ENCODE assay signal across 8 cellular contexts in genomic region chr11:36288442-36289225, GRCh38. TPM values are rescaled to one million over a fixed set of nuclear protein-coding genes. Genes with fewer than 3 reads are reported as not detected.
DNase-seq lines count a peak whose midpoint lies in the region; ATAC-seq, FAIRE-seq and TF ChIP-seq lines count a peak whose summit lies in the region.

No MANE protein-coding gene starts in this region.

- H4K20me1 ChIP-seq in OCI-LY3 (ENCODE audit: insufficient read depth, low read length) (no peaks in the 10 kb centered on the region), neural progenitor cell (ENCODE audit: low read depth) (no peaks in the 10 kb centered on the region)

- ATAC-seq in GM21529 (IDR thresholded peaks at IDR 0.05; ENCODE audit: unreplicated experiment) (peak; percentile 11), GM19351 (IDR thresholded peaks at IDR 0.05; ENCODE audit: unreplicated experiment) (no peak)

- H2AFZ ChIP-seq in OCI-LY3 (ENCODE audit: low read depth, low read length), result peak overlapping the region; percentile 99
- peak overlapping the region; percentile 51 for H2AFZ ChIP-seq in neural progenitor cell (replicated peaks)

- DNase-seq in neural progenitor cell (ENCODE audit: low spot score), result no peak
- DNase-seq in HTR-8/SVneo (ENCODE audit: insufficient read length, low spot score), result no peak
- DNase-seq in SW480 (ENCODE audit: low spot score), result no peak
- DNase-seq in ecto neural progenitor cell (ENCODE audit: low spot score), result no peak

- H3K4me2 ChIP-seq in OCI-LY3 (ENCODE audit: low read length) (peak overlapping the region; percentile 89), neural progenitor cell (peak overlapping the region; percentile 80)

- peaks cover 20% of the 10 kb centered on the region for H3K4me1 Mint-ChIP-seq in neural progenitor cell

- H3K36me3 Mint-ChIP-seq in neural progenitor cell, result no peaks in the 10 kb centered on the region

- peak overlapping the region; percentile 54 for H3K9ac ChIP-seq in OCI-LY3 (ENCODE audit: low read length)
- H3K9ac ChIP-seq in endocrine pancreas (ENCODE audit: control insufficient read depth, insufficient read depth, low read length), result peak overlapping the region; percentile 43
- peak overlapping the region; percentile 33 for H3K9ac ChIP-seq in neural progenitor cell

- H3K27ac ChIP-seq in OCI-LY3 (ENCODE audit: low read length) (no peak overlapping the region), neural progenitor cell (no peak overlapping the region)

- H3K79me2 ChIP-seq in OCI-LY3 (ENCODE audit: low read length) (no peaks in the 10 kb centered on the region), neural progenitor cell (ENCODE audit: low read depth) (peaks cover 9% of the 10 kb centered on the region)

- H3K4me3 ChIP-seq in OCI-LY3 (ENCODE audit: low read length) (peak overlapping the region; percentile 92), endocrine pancreas (ENCODE audit: control insufficient read depth, insufficient read depth, low read length) (peak overlapping the region; percentile 92), neural progenitor cell (peak overlapping the region; percentile 79)

- H3K27me3 ChIP-seq in OCI-LY3 (ENCODE audit: low read depth, low read length) (no peaks in the 10 kb centered on the region), endocrine pancreas (ENCODE audit: control insufficient read depth, insufficient read depth, low read length) (no peaks in the 10 kb centered on the region), neural progenitor cell (peaks cover 20% of the 10 kb centered on the region)

- H3K36me3 ChIP-seq in OCI-LY3 (replicated peaks; ENCODE audit: low read depth, low read length) (no peaks in the 10 kb centered on the region), endocrine pancreas (ENCODE audit: control insufficient read depth, insufficient read depth, low read length) (no peaks in the 10 kb centered on the region), neural progenitor cell (no peaks in the 10 kb centered on the region)

- no peaks in the 10 kb centered on the region for H3K9me3 Mint-ChIP-seq in neural progenitor cell

- no peaks in the 10 kb centered on the region for H3K9me3 ChIP-seq in OCI-LY3 (ENCODE audit: insufficient read depth, low read length)
- H3K9me3 ChIP-seq in endocrine pancreas (ENCODE audit: control insufficient read depth, low read length), result no peaks in the 10 kb centered on the region
- H3K9me3 ChIP-seq in neural progenitor cell (ENCODE audit: low read depth), result no peaks in the 10 kb centered on the region

- no peak for FAIRE-seq in HTR-8/SVneo (lab: Jason Lieb, UNC)

- H3K4me1 ChIP-seq in OCI-LY3 (ENCODE audit: low read length), result peaks cover 20% of the 10 kb centered on the region
- no peaks in the 10 kb centered on the region for H3K4me1 ChIP-seq in endocrine pancreas (ENCODE audit: control insufficient read depth, insufficient read depth, low read length)
- H3K4me1 ChIP-seq in neural progenitor cell, result peaks cover 5% of the 10 kb centered on the region

- peaks cover 4% of the 10 kb centered on the region for H3K27me3 Mint-ChIP-seq in neural progenitor cell (ENCODE audit: insufficient read depth, low read depth)

- peak overlapping the region; percentile 79 for H3K27ac Mint-ChIP-seq in neural progenitor cell

- H3F3A ChIP-seq in neural progenitor cell (ENCODE audit: low read depth), result peaks cover 14% of the 10 kb centered on the region

- TF ChIP-seq CTCF in OCI-LY3 (IDR thresholded peaks at IDR 0.05; ENCODE audit: low read depth, low read length) (no peak), neural progenitor cell (IDR thresholded peaks at IDR 0.05) (no peak)

- peak overlapping the region; percentile 95 for H3K4me3 Mint-ChIP-seq in neural progenitor cell

RNA-seq across cellular contexts. Expression of gene COMMD9, which starts 0.6 kb away (rescaled TPM):
- 27.0 and 28.4 TPM in 2 replicates for total RNA-seq in neural progenitor cell (ENCODE audit: low replicate concordance)

RNA-seq across cellular contexts. Expression of gene PRR5L, which starts 7.5 kb away (rescaled TPM):
- 14.7 and 23.4 TPM in 2 replicates for total RNA-seq in neural progenitor cell (ENCODE audit: low replicate concordance)
